Comparison of ENCODE assay signal across 1 cellular context in the genomic region with DNA sequence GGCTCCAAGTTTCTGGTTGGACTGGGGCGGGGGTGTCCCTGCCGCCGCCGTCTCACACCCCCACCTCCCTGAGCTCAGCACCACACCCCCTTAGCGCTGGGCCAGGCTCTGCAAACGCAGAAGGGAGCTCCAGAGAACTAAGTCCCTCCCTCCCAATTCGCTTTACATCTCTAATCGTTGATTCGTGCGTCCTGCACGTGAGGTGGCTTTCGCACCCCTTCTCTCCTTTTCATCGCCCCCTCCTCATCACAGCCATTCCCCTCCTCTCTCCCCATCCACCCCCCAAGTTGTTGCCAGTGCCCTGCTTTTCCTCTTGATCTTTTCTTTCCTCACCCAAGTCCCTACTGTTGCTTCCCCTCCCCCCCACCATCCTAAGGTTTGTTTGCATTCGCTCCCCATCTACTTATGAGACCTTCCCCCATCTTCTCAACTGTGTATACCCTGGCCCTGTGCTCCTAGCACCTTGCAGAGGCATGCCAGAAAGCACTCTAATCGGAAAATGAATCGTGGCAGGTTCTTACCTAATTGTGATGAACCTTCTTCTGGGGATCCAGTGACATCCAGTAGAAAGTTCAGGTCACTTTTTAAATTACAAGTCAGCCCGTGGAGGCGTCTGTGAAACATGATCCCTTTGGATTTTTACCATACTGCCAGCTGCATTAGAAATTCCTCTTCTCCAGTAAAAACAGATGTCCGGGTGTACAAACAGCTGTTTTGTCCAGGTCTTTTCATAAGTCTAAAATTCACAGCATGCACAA.
TF ChIP-seq lines count a peak whose summit lies in the region.

No MANE protein-coding gene starts in this region.

TF ChIP-seq in HepG2, 621 proteins besides CTCF, POLR2A, EP300 and RAD21 (continued from another document and continues in another):
- TF ChIP-seq, protein P1, sequence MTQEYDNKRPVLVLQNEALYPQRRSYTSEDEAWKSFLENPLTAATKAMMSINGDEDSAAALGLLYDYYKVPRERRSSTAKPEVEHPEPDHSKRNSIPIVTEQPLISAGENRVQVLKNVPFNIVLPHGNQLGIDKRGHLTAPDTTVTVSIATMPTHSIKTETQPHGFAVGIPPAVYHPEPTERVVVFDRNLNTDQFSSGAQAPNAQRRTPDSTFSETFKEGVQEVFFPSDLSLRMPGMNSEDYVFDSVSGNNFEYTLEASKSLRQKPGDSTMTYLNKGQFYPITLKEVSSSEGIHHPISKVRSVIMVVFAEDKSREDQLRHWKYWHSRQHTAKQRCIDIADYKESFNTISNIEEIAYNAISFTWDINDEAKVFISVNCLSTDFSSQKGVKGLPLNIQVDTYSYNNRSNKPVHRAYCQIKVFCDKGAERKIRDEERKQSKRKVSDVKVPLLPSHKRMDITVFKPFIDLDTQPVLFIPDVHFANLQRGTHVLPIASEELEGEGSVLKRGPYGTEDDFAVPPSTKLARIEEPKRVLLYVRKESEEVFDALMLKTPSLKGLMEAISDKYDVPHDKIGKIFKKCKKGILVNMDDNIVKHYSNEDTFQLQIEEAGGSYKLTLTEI (CRISPR knock-in tag; conservative IDR thresholded peaks at IDR 0.05): no peak
- TF ChIP-seq ZNF772 (CRISPR knock-in tag; IDR thresholded peaks at IDR 0.05): peak; percentile 18; the same call in 1 of the 2 replicates
- peak; percentile 95 for TF ChIP-seq ZNF512 (CRISPR knock-in tag; IDR thresholded peaks at IDR 0.05)
- no peak for TF ChIP-seq MED13 (CRISPR knock-in tag; IDR thresholded peaks at IDR 0.05)
- TF ChIP-seq PLRG1 (conservative IDR thresholded peaks at IDR 0.05): no peak
- TF ChIP-seq MXD4 (CRISPR knock-in tag; IDR thresholded peaks at IDR 0.05): no peak
- 0 out of 2 replicates have a peak, but pooled peaks have one; percentile 24 for TF ChIP-seq ZNF564 (CRISPR knock-in tag; IDR thresholded peaks at IDR 0.05)
- TF ChIP-seq, protein P2, sequence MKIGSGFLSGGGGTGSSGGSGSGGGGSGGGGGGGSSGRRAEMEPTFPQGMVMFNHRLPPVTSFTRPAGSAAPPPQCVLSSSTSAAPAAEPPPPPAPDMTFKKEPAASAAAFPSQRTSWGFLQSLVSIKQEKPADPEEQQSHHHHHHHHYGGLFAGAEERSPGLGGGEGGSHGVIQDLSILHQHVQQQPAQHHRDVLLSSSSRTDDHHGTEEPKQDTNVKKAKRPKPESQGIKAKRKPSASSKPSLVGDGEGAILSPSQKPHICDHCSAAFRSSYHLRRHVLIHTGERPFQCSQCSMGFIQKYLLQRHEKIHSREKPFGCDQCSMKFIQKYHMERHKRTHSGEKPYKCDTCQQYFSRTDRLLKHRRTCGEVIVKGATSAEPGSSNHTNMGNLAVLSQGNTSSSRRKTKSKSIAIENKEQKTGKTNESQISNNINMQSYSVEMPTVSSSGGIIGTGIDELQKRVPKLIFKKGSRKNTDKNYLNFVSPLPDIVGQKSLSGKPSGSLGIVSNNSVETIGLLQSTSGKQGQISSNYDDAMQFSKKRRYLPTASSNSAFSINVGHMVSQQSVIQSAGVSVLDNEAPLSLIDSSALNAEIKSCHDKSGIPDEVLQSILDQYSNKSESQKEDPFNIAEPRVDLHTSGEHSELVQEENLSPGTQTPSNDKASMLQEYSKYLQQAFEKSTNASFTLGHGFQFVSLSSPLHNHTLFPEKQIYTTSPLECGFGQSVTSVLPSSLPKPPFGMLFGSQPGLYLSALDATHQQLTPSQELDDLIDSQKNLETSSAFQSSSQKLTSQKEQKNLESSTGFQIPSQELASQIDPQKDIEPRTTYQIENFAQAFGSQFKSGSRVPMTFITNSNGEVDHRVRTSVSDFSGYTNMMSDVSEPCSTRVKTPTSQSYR (CRISPR knock-in tag; IDR thresholded peaks at IDR 0.05; ENCODE audit: borderline replicate concordance): peak; percentile 47
- no peak for TF ChIP-seq SALL2 (CRISPR knock-in tag; IDR thresholded peaks at IDR 0.05)
- 0 out of 2 replicates have a peak, but pooled peaks have one; percentile 38 for TF ChIP-seq ZFP90 (CRISPR knock-in tag; IDR thresholded peaks at IDR 0.05; ENCODE audit: borderline replicate concordance)
- peak; percentile 8; the same call in 1 of the 2 replicates for TF ChIP-seq ETV5 (CRISPR knock-in tag; IDR thresholded peaks at IDR 0.05; ENCODE audit: borderline replicate concordance)
- TF ChIP-seq ARID3A (IDR thresholded peaks at IDR 0.05; ENCODE audit: low read depth, low read length): 0 out of 2 replicates have a peak, but pooled peaks have one; percentile 23
- TF ChIP-seq NFE2L2 (IDR thresholded peaks at IDR 0.05; ENCODE audit: low read length): no peak
- peak; percentile 18 for TF ChIP-seq ERF (CRISPR knock-in tag; IDR thresholded peaks at IDR 0.05)
- no peak for TF ChIP-seq POLR2G (IDR thresholded peaks at IDR 0.05; ENCODE audit: low read depth, low read length)
- TF ChIP-seq PAX8 (CRISPR knock-in tag; IDR thresholded peaks at IDR 0.05; ENCODE audit: borderline replicate concordance): no peak
- peak; percentile 87; the same call in 1 of the 2 replicates for TF ChIP-seq ARID2 (CRISPR knock-in tag; IDR thresholded peaks at IDR 0.05; ENCODE audit: borderline replicate concordance)
- TF ChIP-seq MTF2 (CRISPR knock-in tag; IDR thresholded peaks at IDR 0.05; ENCODE audit: borderline replicate concordance): peak; percentile 72; the same call in 1 of the 2 replicates
- no peak for TF ChIP-seq ELF3 (CRISPR knock-in tag; IDR thresholded peaks at IDR 0.05)
- 0 out of 2 replicates have a peak, but pooled peaks have one; percentile 13 for TF ChIP-seq KDM5B (CRISPR knock-in tag; IDR thresholded peaks at IDR 0.05; ENCODE audit: borderline replicate concordance)
- TF ChIP-seq, protein P3, sequence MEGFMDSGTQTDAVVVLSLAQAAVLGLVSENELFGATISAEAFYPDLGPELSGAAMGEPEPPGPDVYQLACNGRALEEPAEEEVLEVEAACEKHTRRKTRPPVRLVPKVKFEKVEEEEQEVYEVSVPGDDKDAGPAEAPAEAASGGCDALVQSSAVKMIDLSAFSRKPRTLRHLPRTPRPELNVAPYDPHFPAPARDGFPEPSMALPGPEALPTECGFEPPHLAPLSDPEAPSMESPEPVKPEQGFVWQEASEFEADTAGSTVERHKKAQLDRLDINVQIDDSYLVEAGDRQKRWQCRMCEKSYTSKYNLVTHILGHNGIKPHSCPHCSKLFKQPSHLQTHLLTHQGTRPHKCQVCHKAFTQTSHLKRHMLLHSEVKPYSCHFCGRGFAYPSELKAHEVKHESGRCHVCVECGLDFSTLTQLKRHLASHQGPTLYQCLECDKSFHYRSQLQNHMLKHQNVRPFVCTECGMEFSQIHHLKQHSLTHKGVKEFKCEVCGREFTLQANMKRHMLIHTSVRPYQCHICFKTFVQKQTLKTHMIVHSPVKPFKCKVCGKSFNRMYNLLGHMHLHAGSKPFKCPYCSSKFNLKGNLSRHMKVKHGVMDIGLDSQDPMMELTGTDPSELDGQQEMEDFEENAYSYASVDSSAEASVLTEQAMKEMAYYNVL (CRISPR knock-in tag; IDR thresholded peaks at IDR 0.05; ENCODE audit: borderline replicate concordance): 0 out of 2 replicates have a peak, but pooled peaks have one; percentile 15
- TF ChIP-seq ZNF329 (CRISPR knock-in tag; IDR thresholded peaks at IDR 0.05; ENCODE audit: low read depth): no peak
- TF ChIP-seq ASH2L (IDR thresholded peaks at IDR 0.05; ENCODE audit: insufficient read length, low read depth, low read length): peak; percentile 40
- TF ChIP-seq KLF6 (CRISPR knock-in tag; IDR thresholded peaks at IDR 0.05): no peak; the same call in 1 of the 2 replicates
- 0 out of 2 replicates have a peak, but pooled peaks have one; percentile 63 for TF ChIP-seq MTA1 (CRISPR knock-in tag; IDR thresholded peaks at IDR 0.05; ENCODE audit: borderline replicate concordance)
- peak; percentile 89 for TF ChIP-seq ZNF572 (CRISPR knock-in tag; IDR thresholded peaks at IDR 0.05)
- TF ChIP-seq ZNF18 (CRISPR knock-in tag; IDR thresholded peaks at IDR 0.05; ENCODE audit: insufficient replicate concordance): no peak
- TF ChIP-seq, protein P4, sequence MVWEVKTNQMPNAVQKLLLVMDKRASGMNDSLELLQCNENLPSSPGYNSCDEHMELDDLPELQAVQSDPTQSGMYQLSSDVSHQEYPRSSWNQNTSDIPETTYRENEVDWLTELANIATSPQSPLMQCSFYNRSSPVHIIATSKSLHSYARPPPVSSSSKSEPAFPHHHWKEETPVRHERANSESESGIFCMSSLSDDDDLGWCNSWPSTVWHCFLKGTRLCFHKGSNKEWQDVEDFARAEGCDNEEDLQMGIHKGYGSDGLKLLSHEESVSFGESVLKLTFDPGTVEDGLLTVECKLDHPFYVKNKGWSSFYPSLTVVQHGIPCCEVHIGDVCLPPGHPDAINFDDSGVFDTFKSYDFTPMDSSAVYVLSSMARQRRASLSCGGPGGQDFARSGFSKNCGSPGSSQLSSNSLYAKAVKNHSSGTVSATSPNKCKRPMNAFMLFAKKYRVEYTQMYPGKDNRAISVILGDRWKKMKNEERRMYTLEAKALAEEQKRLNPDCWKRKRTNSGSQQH (CRISPR knock-in tag; IDR thresholded peaks at IDR 0.05; ENCODE audit: low read depth): peak; percentile 45; the same call in 1 of the 2 replicates
- peak; percentile 7; the same call in 1 of the 2 replicates for TF ChIP-seq ZBTB25 (CRISPR knock-in tag; IDR thresholded peaks at IDR 0.05)
- 0 out of 2 replicates have a peak, but pooled peaks have one; percentile 22 for TF ChIP-seq ZC3H13 (CRISPR knock-in tag; IDR thresholded peaks at IDR 0.05)
- TF ChIP-seq MEF2D (CRISPR knock-in tag; IDR thresholded peaks at IDR 0.05): 0 out of 2 replicates have a peak, but pooled peaks have one; percentile 29
- TF ChIP-seq IRF2 (CRISPR knock-in tag; IDR thresholded peaks at IDR 0.05): 0 out of 2 replicates have a peak, but pooled peaks have one; percentile 11
- TF ChIP-seq, protein P5, sequence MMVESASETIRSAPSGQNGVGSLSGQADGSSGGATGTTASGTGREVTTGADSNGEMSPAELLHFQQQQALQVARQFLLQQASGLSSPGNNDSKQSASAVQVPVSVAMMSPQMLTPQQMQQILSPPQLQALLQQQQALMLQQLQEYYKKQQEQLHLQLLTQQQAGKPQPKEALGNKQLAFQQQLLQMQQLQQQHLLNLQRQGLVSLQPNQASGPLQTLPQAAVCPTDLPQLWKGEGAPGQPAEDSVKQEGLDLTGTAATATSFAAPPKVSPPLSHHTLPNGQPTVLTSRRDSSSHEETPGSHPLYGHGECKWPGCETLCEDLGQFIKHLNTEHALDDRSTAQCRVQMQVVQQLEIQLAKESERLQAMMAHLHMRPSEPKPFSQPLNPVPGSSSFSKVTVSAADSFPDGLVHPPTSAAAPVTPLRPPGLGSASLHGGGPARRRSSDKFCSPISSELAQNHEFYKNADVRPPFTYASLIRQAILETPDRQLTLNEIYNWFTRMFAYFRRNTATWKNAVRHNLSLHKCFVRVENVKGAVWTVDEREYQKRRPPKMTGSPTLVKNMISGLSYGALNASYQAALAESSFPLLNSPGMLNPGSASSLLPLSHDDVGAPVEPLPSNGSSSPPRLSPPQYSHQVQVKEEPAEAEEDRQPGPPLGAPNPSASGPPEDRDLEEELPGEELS (CRISPR knock-in tag; IDR thresholded peaks at IDR 0.05): peak; percentile 23
- TF ChIP-seq NRL (CRISPR knock-in tag; IDR thresholded peaks at IDR 0.05; ENCODE audit: borderline replicate concordance): 0 out of 2 replicates have a peak, but pooled peaks have one; percentile 16
- TF ChIP-seq, protein P6, sequence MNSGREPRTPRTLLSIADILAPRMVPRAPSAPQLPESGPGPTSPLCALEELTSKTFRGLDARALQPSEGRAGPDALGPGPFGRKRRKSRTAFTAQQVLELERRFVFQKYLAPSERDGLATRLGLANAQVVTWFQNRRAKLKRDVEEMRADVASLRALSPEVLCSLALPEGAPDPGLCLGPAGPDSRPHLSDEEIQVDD (CRISPR knock-in tag; IDR thresholded peaks at IDR 0.05; ENCODE audit: borderline replicate concordance): no peak
- TF ChIP-seq ZBTB7A (CRISPR knock-in tag; IDR thresholded peaks at IDR 0.05): no peak; the same call in 1 of the 2 replicates
- TF ChIP-seq REPIN1 (CRISPR knock-in tag; IDR thresholded peaks at IDR 0.05; ENCODE audit: borderline replicate concordance, low read depth): 0 out of 2 replicates have a peak, but pooled peaks have one; percentile 10
- TF ChIP-seq ZFP36 (IDR thresholded peaks at IDR 0.05; ENCODE audit: borderline replicate concordance, low read depth, low read length, partially characterized antibody): no peak
